In genomic region chr11:67666303-67666645, GRCh38 we compare ENCODE assay signal across 15 cellular contexts. TPM values are rescaled to one million over a fixed set of nuclear protein-coding genes. Genes with fewer than 3 reads are reported as not detected.
DNase-seq lines count a peak whose midpoint lies in the region; TF ChIP-seq lines count a peak whose summit lies in the region.
"Had no signal": no experiment of that assay in that cellular context is flagged by ENCODE, and none has a peak within 500 bp of the region (broad histone marks: within the 10 kb centered on the region; RNA-seq: fewer than 3 reads in every experiment).

No MANE protein-coding gene starts in this region.

- no peak overlapping the region for H3K9ac ChIP-seq in BLaER1

- peaks cover 12% of the 10 kb centered on the region; the same call in 1 of the 2 replicates for H4K20me1 ChIP-seq in BLaER1
- H4K20me1 ChIP-seq in DOHH2 (ENCODE audit: control insufficient read depth, insufficient read depth, low read depth, low read length), result no peaks in the 10 kb centered on the region
- H4K20me1 ChIP-seq in osteoblast (ENCODE audit: insufficient read depth, low read length), result no peaks in the 10 kb centered on the region

- H3K4me2 ChIP-seq in BLaER1 (peak overlapping the region; percentile 87; the same call in 1 of the 2 replicates), DOHH2 (ENCODE audit: low read length) (peak overlapping the region; percentile 92), osteoblast (ENCODE audit: insufficient read depth, low read length) (no peak overlapping the region)
- H3K4me2 ChIP-seq: GM23338 had no signal

- peaks cover 10% of the 10 kb centered on the region for H3F3A ChIP-seq in DOHH2 (ENCODE audit: control insufficient read depth, insufficient read depth)

- no peaks in the 10 kb centered on the region for H3K9me3 ChIP-seq in BLaER1
- H3K9me3 ChIP-seq in DOHH2 (ENCODE audit: control insufficient read depth, insufficient read depth, low read length), result peaks cover 4% of the 10 kb centered on the region; the same call in 1 of the 2 replicates
- no peaks in the 10 kb centered on the region for H3K9me3 ChIP-seq in osteoblast (ENCODE audit: low read depth, low read length)
- no peaks in the 10 kb centered on the region for H3K9me3 ChIP-seq in ascending aorta
- H3K9me3 ChIP-seq: BE2C had no signal

- H3K4me3 ChIP-seq in BLaER1 (no peak overlapping the region), DOHH2 (ENCODE audit: low read length) (peak overlapping the region; percentile 53; the same call in 1 of the 2 replicates), osteoblast (ENCODE audit: insufficient read depth, low read length) (no peak overlapping the region), ascending aorta (no peak overlapping the region)
- H3K4me3 ChIP-seq: GM23338 had no signal

- no peaks in the 10 kb centered on the region for H3K79me2 ChIP-seq in DOHH2 (ENCODE audit: control insufficient read depth, low read length)
- H3K79me2 ChIP-seq in osteoblast (ENCODE audit: insufficient read depth, low read length), result no peaks in the 10 kb centered on the region

- H3K4me1 ChIP-seq in BLaER1 (peaks cover 61% of the 10 kb centered on the region), DOHH2 (ENCODE audit: control insufficient read depth, low read length) (peaks cover 54% of the 10 kb centered on the region), osteoblast (ENCODE audit: insufficient read depth, low read length) (no peaks in the 10 kb centered on the region), ascending aorta (no peaks in the 10 kb centered on the region)
- H3K4me1 ChIP-seq: BE2C had no signal

- intact Hi-C loops in ascending aorta (cut with DNase I), result no loop called here

- no peaks in the 10 kb centered on the region for H3K9me2 ChIP-seq in DOHH2 (replicated peaks; ENCODE audit: control insufficient read depth, low read length)

- H3K36me3 ChIP-seq in BLaER1 (no peaks in the 10 kb centered on the region), DOHH2 (ENCODE audit: control insufficient read depth, low read length) (no peaks in the 10 kb centered on the region), osteoblast (ENCODE audit: insufficient read depth, low read length) (no peaks in the 10 kb centered on the region), ascending aorta (no peaks in the 10 kb centered on the region)
- H3K36me3 ChIP-seq: BE2C had no signal

- no peak overlapping the region for H2AFZ ChIP-seq in osteoblast (ENCODE audit: low read length)
- H2AFZ ChIP-seq: GM23338 had no signal

- H3K27me3 ChIP-seq in BLaER1 (no peaks in the 10 kb centered on the region), DOHH2 (ENCODE audit: control insufficient read depth, low read length) (no peaks in the 10 kb centered on the region), osteoblast (ENCODE audit: insufficient read depth, low read length) (no peaks in the 10 kb centered on the region), ascending aorta (no peaks in the 10 kb centered on the region)

- DNase-seq in osteoblast (ENCODE audit: insufficient read length, low spot score, missing footprints) (peak; percentile 73), DMS153 (lab: John Stamatoyannopoulos, UW) (no peak), ascending aorta (ENCODE audit: low spot score in 2 of 2) (no peak), DMS 273 (lab: John Stamatoyannopoulos, UW; ENCODE audit: unreplicated experiment) (no peak), RPMI8226 (no peak)
- DNase-seq: BE2C, DMS 273 treated with DMSO at 0.1 percent for 48 hours, DMS79 treated with DMSO at 0.1 percent for 48 hours, GF-D8, H9 had no signal

- no peak for TF ChIP-seq CTCF in DOHH2 (IDR thresholded peaks at IDR 0.05; ENCODE audit: low read depth, low read length, poor library complexity, severe bottlenecking)
- TF ChIP-seq CTCF in VCaP (conservative IDR thresholded peaks at IDR 0.05), result no peak
- TF ChIP-seq CTCF in osteoblast (IDR thresholded peaks at IDR 0.05; ENCODE audit: extremely low read depth, low read depth, low read length), result no peak
- no peak for TF ChIP-seq CTCF in ascending aorta (IDR thresholded peaks at IDR 0.05)

- H3K27ac ChIP-seq in BLaER1 (no peak overlapping the region), DOHH2 (ENCODE audit: low read depth, low read length) (no peak overlapping the region), VCaP (peak overlapping the region; percentile 63), osteoblast (ENCODE audit: low read depth, low read length) (no peak overlapping the region), ascending aorta (no peak overlapping the region)

RNA-seq across cellular contexts. Expression of gene ALDH3B2, which starts 8.1 kb away (rescaled TPM):
- not detected in 2 replicates for total RNA-seq in osteoblast
- total RNA-seq in ascending aorta, result not detected
- total RNA-seq: GM23338, H9, HepG2 had no signal

RNA-seq across cellular contexts. Expression of gene ACY3, which starts 15.7 kb away (rescaled TPM):
- total RNA-seq in osteoblast (under 0.01 and 0.29 TPM in 2 replicates), ascending aorta (not detected)
- total RNA-seq: H9 had no signal

RNA-seq across cellular contexts. Expression of gene TBX10, which starts 26.7 kb away (rescaled TPM):
- not detected in 2 replicates for total RNA-seq in osteoblast
- total RNA-seq in ascending aorta, result not detected
- total RNA-seq: H9 had no signal

RNA-seq across cellular contexts. Expression of gene NUDT8, which starts 36.5 kb away (rescaled TPM):
- 4.7 and 5.3 TPM in 2 replicates for total RNA-seq in osteoblast
- total RNA-seq in ascending aorta, result 23.4 TPM

RNA-seq across cellular contexts. Expression of gene NDUFV1, which starts 59.5 kb away (rescaled TPM):
- total RNA-seq in osteoblast (146 and 158 TPM in 2 replicates), ascending aorta (128 TPM)
